ENCODE assay signal across 8 cellular contexts in genomic region chr1:160767417-160768294, GRCh38. TPM values are rescaled to one million over a fixed set of nuclear protein-coding genes. Genes with fewer than 3 reads are reported as not detected.
A peak's percentile ranks its signal among the peaks of the same experiment; 100 is the strongest.
DNase-seq lines count a peak whose midpoint lies in the region; ATAC-seq and TF ChIP-seq lines count a peak whose summit lies in the region.

No MANE protein-coding gene starts in this region.

- peaks cover 2% of the 10 kb centered on the region for H3K27me3 Mint-ChIP-seq in HFFc6 (ENCODE audit: insufficient read depth)
- no peaks in the 10 kb centered on the region for H3K27me3 Mint-ChIP-seq in effector memory CD8-positive, alpha-beta T cell

- no peaks in the 10 kb centered on the region; the same call in 1 of the 2 replicates for H3K4me1 ChIP-seq in PC-3 (ENCODE audit: insufficient read depth, low read length)

- DNase-seq in HFFc6 (peak; percentile 9), PC-3 (no peak), HuH-7 (ENCODE audit: low spot score) (no peak), globus pallidus (ENCODE audit: low spot score) (no peak), GDM1 (lab: John Stamatoyannopoulos, UW) (no peak), RKO (ENCODE audit: low spot score) (no peak)
- peak in 1 of 3 experiments; percentile 26 for DNase-seq in effector memory CD8-positive, alpha-beta T cell

- no peaks in the 10 kb centered on the region for H3K9me2 ChIP-seq in PC-3 (replicated peaks; ENCODE audit: low read length)

- BruUV-seq in PC-3 (replicated peaks; lab: Mats Ljungman, UMichigan), result no TSS peak

- H3K4me3 ChIP-seq in PC-3 (ENCODE audit: low read length), result no peak overlapping the region; the same call in 1 of the 2 replicates

- H3K36me3 Mint-ChIP-seq in HFFc6 (ENCODE audit: low read depth), result no peaks in the 10 kb centered on the region
- peaks cover 16% of the 10 kb centered on the region for H3K36me3 Mint-ChIP-seq in effector memory CD8-positive, alpha-beta T cell (ENCODE audit: insufficient read depth)

- intact Hi-C loops in PC-3 (cut with micrococcal nuclease), result loop anchor here (5.0 kb wide), 1 partner anchor 40 kb away; no protein-coding TSS in a partner anchor

- no peak for TF ChIP-seq CTCF in HFFc6 (IDR thresholded peaks at IDR 0.05)
- no peak for TF ChIP-seq CTCF in PC-3 (conservative IDR thresholded peaks at IDR 0.05; ENCODE audit: low read depth, low read length)

- no peaks in the 10 kb centered on the region for H4K20me1 ChIP-seq in PC-3 (ENCODE audit: low read length)

- no peaks in the 10 kb centered on the region for H3K9me3 ChIP-seq in PC-3 (ENCODE audit: low read length)

- POLR2A ChIA-PET in PC-3 (lab: Charles Lee; ENCODE audit: unreplicated experiment), result interaction anchor here (0.6 kb wide), 1 partner anchor 562 kb away, joined by 5 read pairs; no protein-coding TSS in a partner anchor

- no peaks in the 10 kb centered on the region for H3K9me3 Mint-ChIP-seq in HFFc6
- no peaks in the 10 kb centered on the region for H3K9me3 Mint-ChIP-seq in effector memory CD8-positive, alpha-beta T cell

- peak overlapping the region; percentile 64 for H3K27ac Mint-ChIP-seq in HFFc6
- H3K27ac Mint-ChIP-seq in effector memory CD8-positive, alpha-beta T cell, result peak overlapping the region; percentile 98

- H3K27ac ChIP-seq in PC-3 (ENCODE audit: low read length), result no peak overlapping the region

- no peak overlapping the region for H3K9ac ChIP-seq in PC-3 (ENCODE audit: low read length)

- peak overlapping the region; percentile 63 for H2AFZ ChIP-seq in PC-3 (ENCODE audit: low read length)

- no peaks in the 10 kb centered on the region for H3K27me3 ChIP-seq in PC-3 (ENCODE audit: low read length)

- H3F3A ChIP-seq in PC-3 (ENCODE audit: low read length, unreplicated experiment), result no peaks in the 10 kb centered on the region

- H3K79me2 ChIP-seq in PC-3 (ENCODE audit: low read length), result no peaks in the 10 kb centered on the region

- CTCF ChIA-PET in PC-3 (lab: Charles Lee), result interaction anchor here (0.6 to 1.0 kb wide), 4 partner anchors 41 to 187 kb away, joined by 3 to 4 read pairs (median 3); partner anchors contain the start of gene ITLN2

- H3K4me3 Mint-ChIP-seq in HFFc6, result peak overlapping the region; percentile 73
- peak overlapping the region; percentile 84 to 91 for H3K4me3 Mint-ChIP-seq in effector memory CD8-positive, alpha-beta T cell

- no peaks in the 10 kb centered on the region for H3K36me3 ChIP-seq in PC-3 (ENCODE audit: low read depth, low read length)

- ATAC-seq in GM18498 (IDR thresholded peaks at IDR 0.05; ENCODE audit: unreplicated experiment), result peak; percentile 63
- peak; percentile 59 for ATAC-seq in PC-3
- ATAC-seq in effector memory CD8-positive, alpha-beta T cell (replicated peaks), result peak; percentile 37

- peak overlapping the region; percentile 29 for H3K4me2 ChIP-seq in PC-3 (ENCODE audit: low read length)

- H3K4me1 Mint-ChIP-seq in HFFc6 (ENCODE audit: low read depth), result peaks cover 9% of the 10 kb centered on the region; the same call in 1 of the 2 replicates
- peaks cover 20 to 25% of the 10 kb centered on the region in 2 donors for H3K4me1 Mint-ChIP-seq in effector memory CD8-positive, alpha-beta T cell (ENCODE audit: low read depth in 2 of 2)

RNA-seq across cellular contexts. Expression of gene LY9, which starts 28.3 kb away (rescaled TPM):
- total RNA-seq in HFFc6 (2021; fragmentation: NEBNext Ultra II Directional; extraction: Animal tissue kit (Norgen Biotek cat#: 25700)), result not detected
- total RNA-seq in PC-3 (2014; rRNA removed), result not detected in 2 replicates

RNA-seq across cellular contexts. Expression of gene SLAMF7, which starts 28.6 kb away (rescaled TPM):
- not detected for total RNA-seq in HFFc6 (2021; fragmentation: NEBNext Ultra II Directional; extraction: Animal tissue kit (Norgen Biotek cat#: 25700))
- 0.15 and 0.46 TPM in 2 replicates for total RNA-seq in PC-3 (2014; rRNA removed)

RNA-seq across cellular contexts. Expression of gene CD48, which starts 56.0 kb away (rescaled TPM):
- total RNA-seq in HFFc6 (2021; fragmentation: NEBNext Ultra II Directional; extraction: Animal tissue kit (Norgen Biotek cat#: 25700)), result not detected
- total RNA-seq in PC-3 (2014; rRNA removed), result not detected in 2 replicates
